ENCODE assay signal across 1 cellular context in genomic region chr5:124686239-124687004, GRCh38.
TF ChIP-seq lines count a peak whose summit lies in the region.

No MANE protein-coding gene starts in this region.

TF ChIP-seq in GM23338, 12 proteins besides CTCF, POLR2A, EP300 and RAD21 (continued from another document):
- TF ChIP-seq ZNF462 (CRISPR knock-in tag; IDR thresholded peaks at IDR 0.05), result no peak
- TF ChIP-seq NANOG (IDR thresholded peaks at IDR 0.05; ENCODE audit: borderline replicate concordance), result no peak
- no peak for TF ChIP-seq ETS1 (IDR thresholded peaks at IDR 0.05)
- TF ChIP-seq CREB1 (CRISPR knock-in tag; IDR thresholded peaks at IDR 0.05; ENCODE audit: low read depth), result no peak
- no peak for TF ChIP-seq POLR2AphosphoS5 (IDR thresholded peaks at IDR 0.05; ENCODE audit: low read depth)
- TF ChIP-seq EZH2 (IDR thresholded peaks at IDR 0.05; ENCODE audit: low read depth, unreplicated experiment), result no peak
- no peak for TF ChIP-seq JUNB (IDR thresholded peaks at IDR 0.05; ENCODE audit: unreplicated experiment)
- TF ChIP-seq ZNF331 (CRISPR knock-in tag; IDR thresholded peaks at IDR 0.05; ENCODE audit: low read depth), result no peak
- TF ChIP-seq STAT1 (IDR thresholded peaks at IDR 0.05; ENCODE audit: unreplicated experiment), result no peak
- no peak for TF ChIP-seq EZH2phosphoT487 (IDR thresholded peaks at IDR 0.05; ENCODE audit: unreplicated experiment)
- no peak for TF ChIP-seq ZNF114 (CRISPR knock-in tag; IDR thresholded peaks at IDR 0.05)
